Comparison of ENCODE assay signal across 1 cellular context in the genomic region with DNA sequence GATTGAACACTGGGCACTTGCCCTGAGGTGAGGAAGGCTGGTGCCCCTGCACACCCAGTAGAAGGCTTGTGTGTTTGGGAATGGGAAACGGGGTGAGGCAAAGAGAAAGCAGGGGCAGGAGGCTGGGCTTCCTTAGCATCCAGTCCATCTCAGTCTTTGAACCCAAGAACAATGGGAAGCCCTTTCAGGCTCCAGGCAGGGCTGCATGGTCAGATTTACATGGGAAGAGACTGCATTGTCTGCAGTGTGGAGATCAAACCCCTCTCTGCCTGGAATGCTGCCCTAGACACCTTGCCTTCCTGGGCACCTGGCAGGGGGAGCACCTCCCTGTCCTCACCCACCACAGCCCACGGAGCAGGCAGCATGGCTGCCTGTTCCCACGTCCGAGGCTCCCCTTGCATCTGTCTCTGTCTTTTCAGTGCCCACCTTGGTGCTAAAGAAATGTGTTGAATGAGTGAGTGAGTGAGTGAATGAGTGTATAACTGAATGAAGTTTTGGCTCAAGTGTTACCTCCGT.
TF ChIP-seq lines count a peak whose summit lies in the region.

No MANE protein-coding gene starts in this region.

TF ChIP-seq in HepG2, 621 proteins besides CTCF, POLR2A, EP300 and RAD21 (continued from another document):
- no peak for TF ChIP-seq GABPA (IDR thresholded peaks at IDR 0.05; ENCODE audit: low read depth, low read length)
- TF ChIP-seq GABPA (CRISPR knock-in tag; IDR thresholded peaks at IDR 0.05; ENCODE audit: low read depth), result no peak
- TF ChIP-seq, protein P1, sequence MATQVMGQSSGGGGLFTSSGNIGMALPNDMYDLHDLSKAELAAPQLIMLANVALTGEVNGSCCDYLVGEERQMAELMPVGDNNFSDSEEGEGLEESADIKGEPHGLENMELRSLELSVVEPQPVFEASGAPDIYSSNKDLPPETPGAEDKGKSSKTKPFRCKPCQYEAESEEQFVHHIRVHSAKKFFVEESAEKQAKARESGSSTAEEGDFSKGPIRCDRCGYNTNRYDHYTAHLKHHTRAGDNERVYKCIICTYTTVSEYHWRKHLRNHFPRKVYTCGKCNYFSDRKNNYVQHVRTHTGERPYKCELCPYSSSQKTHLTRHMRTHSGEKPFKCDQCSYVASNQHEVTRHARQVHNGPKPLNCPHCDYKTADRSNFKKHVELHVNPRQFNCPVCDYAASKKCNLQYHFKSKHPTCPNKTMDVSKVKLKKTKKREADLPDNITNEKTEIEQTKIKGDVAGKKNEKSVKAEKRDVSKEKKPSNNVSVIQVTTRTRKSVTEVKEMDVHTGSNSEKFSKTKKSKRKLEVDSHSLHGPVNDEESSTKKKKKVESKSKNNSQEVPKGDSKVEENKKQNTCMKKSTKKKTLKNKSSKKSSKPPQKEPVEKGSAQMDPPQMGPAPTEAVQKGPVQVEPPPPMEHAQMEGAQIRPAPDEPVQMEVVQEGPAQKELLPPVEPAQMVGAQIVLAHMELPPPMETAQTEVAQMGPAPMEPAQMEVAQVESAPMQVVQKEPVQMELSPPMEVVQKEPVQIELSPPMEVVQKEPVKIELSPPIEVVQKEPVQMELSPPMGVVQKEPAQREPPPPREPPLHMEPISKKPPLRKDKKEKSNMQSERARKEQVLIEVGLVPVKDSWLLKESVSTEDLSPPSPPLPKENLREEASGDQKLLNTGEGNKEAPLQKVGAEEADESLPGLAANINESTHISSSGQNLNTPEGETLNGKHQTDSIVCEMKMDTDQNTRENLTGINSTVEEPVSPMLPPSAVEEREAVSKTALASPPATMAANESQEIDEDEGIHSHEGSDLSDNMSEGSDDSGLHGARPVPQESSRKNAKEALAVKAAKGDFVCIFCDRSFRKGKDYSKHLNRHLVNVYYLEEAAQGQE (IDR thresholded peaks at IDR 0.05; ENCODE audit: borderline replicate concordance in 1 of 2, low read depth in 1 of 2, low read length in 2 of 2), result no peak
- TF ChIP-seq ZNF660 (CRISPR knock-in tag; IDR thresholded peaks at IDR 0.05; ENCODE audit: borderline replicate concordance, low read depth), result no peak
- no peak for TF ChIP-seq MEIS2 (CRISPR knock-in tag; IDR thresholded peaks at IDR 0.05)
- no peak for TF ChIP-seq KDM5B (CRISPR knock-in tag; IDR thresholded peaks at IDR 0.05; ENCODE audit: borderline replicate concordance)
- TF ChIP-seq PRMT3 (CRISPR knock-in tag; IDR thresholded peaks at IDR 0.05; ENCODE audit: borderline replicate concordance, low read depth), result no peak
- TF ChIP-seq, protein P2, sequence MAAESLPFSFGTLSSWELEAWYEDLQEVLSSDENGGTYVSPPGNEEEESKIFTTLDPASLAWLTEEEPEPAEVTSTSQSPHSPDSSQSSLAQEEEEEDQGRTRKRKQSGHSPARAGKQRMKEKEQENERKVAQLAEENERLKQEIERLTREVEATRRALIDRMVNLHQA (CRISPR knock-in tag; IDR thresholded peaks at IDR 0.05), result no peak
- no peak for TF ChIP-seq MED1 (CRISPR knock-in tag; IDR thresholded peaks at IDR 0.05)
- TF ChIP-seq ZNF496 (CRISPR knock-in tag; IDR thresholded peaks at IDR 0.05; ENCODE audit: insufficient replicate concordance), result no peak
